In genomic region chr12:78711954-78712353, GRCh38 we compare ENCODE assay signal across 35 cellular contexts.
"Had no signal": no experiment of that assay in that cellular context is flagged by ENCODE, and none has a peak within 500 bp of the region (broad histone marks: within the 10 kb centered on the region; RNA-seq: fewer than 3 reads in every experiment).

No MANE protein-coding gene starts in this region.

- ATAC-seq: activated CD8-positive, alpha-beta T cell treated with anti-CD3 and anti-CD28 coated beads for 36 hours; activated naive CD4-positive, alpha-beta T cell treated with anti-CD3 and anti-CD28 coated beads, Interleukin-2, amount 50 U/mL, for 72 hours; activated T-cell treated with anti-CD3 and anti-CD28 coated beads, Interleukin-2, amount 50 U/mL, for 4 hours; activated T-cell treated with anti-CD3 and anti-CD28 coated beads, Interleukin-2, amount 50 U/mL, for 72 hours; activated T-helper 17 cell treated with anti-CD3 and anti-CD28 coated beads, Interleukin-2, amount 50 U/mL, for 72 hours; body of pancreas had no signal

- H3K4me3 Mint-ChIP-seq: activated B cell treated with CpG ODN at 0.5 μM for 24 hours; activated CD4-positive, alpha-beta memory T cell treated with anti-CD3 and anti-CD28 coated beads for 36 hours; activated CD4-positive, alpha-beta T cell treated with anti-CD3 and anti-CD28 coated beads, Interleukin-2, amount 10 ng/mL, durations not matched to agents 24 days and 14 days; activated CD8-positive, alpha-beta T cell treated with anti-CD3 and anti-CD28 coated beads for 36 hours; activated naive CD4-positive, alpha-beta T cell treated with anti-CD3 and anti-CD28 coated beads for 36 hours; activated naive CD8-positive, alpha-beta T cell treated with anti-CD3 and anti-CD28 coated beads for 36 hours; activated T-cell treated with anti-CD3 and anti-CD28 coated beads, Interleukin-2, amount 50 U/mL, for 4 hours; activated T-cell treated with anti-CD3 and anti-CD28 coated beads, Interleukin-2, amount 50 U/mL, for 72 hours; activated T-helper 1 cell treated with anti-CD3 and anti-CD28 coated beads, Interleukin-12 subunit alpha, Interleukin-12 subunit beta, Interleukin-2, Interleukin-4 antibody, amounts not matched to agents 30 ng/mL and 10 ng/mL and 1 ng/mL, durations not matched to agents 14 hours and 24 hours and 36 hours; activated T-helper 17 cell treated with anti-CD3 and anti-CD28 coated beads, Interleukin-2, amount 50 U/mL, for 72 hours had no signal

- H3K27me3 Mint-ChIP-seq: activated B cell treated with CpG ODN at 0.5 μM for 24 hours; activated CD4-positive, alpha-beta memory T cell treated with anti-CD3 and anti-CD28 coated beads for 36 hours; activated CD4-positive, alpha-beta T cell treated with anti-CD3 and anti-CD28 coated beads, Interleukin-2, amount 10 ng/mL, durations not matched to agents 24 days and 14 days; activated CD8-positive, alpha-beta T cell treated with anti-CD3 and anti-CD28 coated beads for 36 hours; activated naive CD8-positive, alpha-beta T cell treated with anti-CD3 and anti-CD28 coated beads for 36 hours; activated T-helper 17 cell treated with anti-CD3 and anti-CD28 coated beads, Interleukin-2, amount 50 U/mL, for 72 hours had no signal

- H3K27ac ChIP-seq: adrenal gland, body of pancreas, brain microvascular endothelial cell, breast epithelium, coronary artery, VCaP had no signal

- H3K4me1 ChIP-seq: adrenal gland, body of pancreas, breast epithelium had no signal

- H3K9me3 ChIP-seq: adrenal gland, body of pancreas, breast epithelium had no signal

- H3K4me3 ChIP-seq: adrenal gland, body of pancreas, breast epithelium, coronary artery had no signal

- FAIRE-seq: astrocyte, colon, TTC549 had no signal

- H3K27me3 ChIP-seq: adrenal gland, body of pancreas, brain microvascular endothelial cell, breast epithelium had no signal

- H3K9me3 Mint-ChIP-seq: activated B cell treated with CpG ODN at 0.5 μM for 24 hours; activated CD4-positive, alpha-beta T cell treated with anti-CD3 and anti-CD28 coated beads, Interleukin-2, amount 10 ng/mL, durations not matched to agents 24 days and 14 days; activated naive CD4-positive, alpha-beta T cell treated with anti-CD3 and anti-CD28 coated beads for 36 hours; activated naive CD8-positive, alpha-beta T cell treated with anti-CD3 and anti-CD28 coated beads for 36 hours had no signal

- H3K36me3 Mint-ChIP-seq: activated CD4-positive, alpha-beta memory T cell treated with anti-CD3 and anti-CD28 coated beads for 36 hours; activated naive CD4-positive, alpha-beta T cell treated with anti-CD3 and anti-CD28 coated beads, Interleukin-2, amount 50 U/mL, for 72 hours; activated naive CD8-positive, alpha-beta T cell treated with anti-CD3 and anti-CD28 coated beads for 36 hours had no signal

- H3K27ac Mint-ChIP-seq: activated B cell treated with CpG ODN at 0.5 μM for 24 hours; activated CD4-positive, alpha-beta memory T cell treated with anti-CD3 and anti-CD28 coated beads for 36 hours; activated CD4-positive, alpha-beta T cell treated with anti-CD3 and anti-CD28 coated beads, Interleukin-2, amount 10 ng/mL, durations not matched to agents 24 days and 14 days; activated CD8-positive, alpha-beta T cell treated with anti-CD3 and anti-CD28 coated beads for 36 hours; activated naive CD4-positive, alpha-beta T cell treated with anti-CD3 and anti-CD28 coated beads for 36 hours; activated naive CD4-positive, alpha-beta T cell treated with anti-CD3 and anti-CD28 coated beads, Interleukin-2, amount 50 U/mL, for 72 hours; activated naive CD8-positive, alpha-beta T cell treated with anti-CD3 and anti-CD28 coated beads for 36 hours; activated T-cell treated with anti-CD3 and anti-CD28 coated beads, Interleukin-2, amount 50 U/mL, for 72 hours; activated T-helper 1 cell treated with anti-CD3 and anti-CD28 coated beads, Interleukin-12 subunit alpha, Interleukin-12 subunit beta, Interleukin-2, Interleukin-4 antibody, amounts not matched to agents 30 ng/mL and 10 ng/mL and 1 ng/mL, durations not matched to agents 14 hours and 24 hours and 36 hours; activated T-helper 17 cell treated with anti-CD3 and anti-CD28 coated beads, Interleukin-2, amount 50 U/mL, for 72 hours had no signal

- DNase-seq: activated B cell treated with CpG ODN at 0.5 μM for 24 hours; activated CD4-positive, alpha-beta memory T cell treated with anti-CD3 and anti-CD28 coated beads for 36 hours; activated CD4-positive, alpha-beta T cell treated with anti-CD3 and anti-CD28 coated beads for 4 hours; activated CD4-positive, alpha-beta T cell treated with anti-CD3 and anti-CD28 coated beads, Interleukin-2, amount 10 ng/mL, durations not matched to agents 24 days and 14 days; activated CD4-positive, alpha-beta T cell treated with anti-CD3 and anti-CD28 coated beads, Interleukin-2, amount 50 U/mL, for 1 hour; activated CD4-positive, alpha-beta T cell treated with anti-CD3 and anti-CD28 coated beads, Interleukin-2, amount 50 U/mL, for 4 hours; activated CD4-positive, CD25-positive, alpha-beta regulatory T cell treated with anti-CD3 and anti-CD28 coated beads, Interleukin-2, amount 50 U/mL, for 72 hours; activated CD8-positive, alpha-beta memory T cell treated with anti-CD3 and anti-CD28 coated beads, Interleukin-2, amount 50 U/mL, for 4 hours; activated CD8-positive, alpha-beta T cell treated with anti-CD3 and anti-CD28 coated beads for 36 hours; activated effector memory CD4-positive, alpha-beta T cell treated with anti-CD3 and anti-CD28 coated beads, Interleukin-2, amount 50 U/mL, for 16 hours; activated gamma-delta T cell treated with Interleukin-2 at 50 U/mL for 16 hours; activated naive CD4-positive, alpha-beta T cell; activated naive CD4-positive, alpha-beta T cell treated with anti-CD3 and anti-CD28 coated beads for 36 hours; activated naive CD4-positive, alpha-beta T cell treated with anti-CD3 and anti-CD28 coated beads, Interleukin-2, amount 50 U/mL, for 16 hours; activated naive CD8-positive, alpha-beta T cell treated with anti-CD3 and anti-CD28 coated beads for 36 hours; activated T-cell treated with anti-CD3 and anti-CD28 coated beads for 4 hours; activated T-cell treated with anti-CD3 and anti-CD28 coated beads, Interleukin-2, amount 50 U/mL, for 1 hour; activated T-cell treated with anti-CD3 and anti-CD28 coated beads, Interleukin-2, amount 50 U/mL, for 4 hours; activated T-cell treated with anti-CD3 and anti-CD28 coated beads, Interleukin-2, amount 50 U/mL, for 72 hours; adrenal gland; amniotic stem cell; aorta; body of pancreas; brain microvascular endothelial cell; central memory CD4-positive, alpha-beta T cell; T-helper 9 cell had no signal

- H3K36me3 ChIP-seq: adrenal gland, brain microvascular endothelial cell, breast epithelium had no signal

- H3K4me1 Mint-ChIP-seq: activated B cell treated with CpG ODN at 0.5 μM for 24 hours; activated CD4-positive, alpha-beta T cell treated with anti-CD3 and anti-CD28 coated beads, Interleukin-2, amount 10 ng/mL, durations not matched to agents 24 days and 14 days; activated naive CD8-positive, alpha-beta T cell treated with anti-CD3 and anti-CD28 coated beads for 36 hours; activated T-helper 17 cell treated with anti-CD3 and anti-CD28 coated beads, Interleukin-2, amount 50 U/mL, for 72 hours had no signal
